17 cellular contexts compared by ENCODE assay signal in the genomic region with DNA sequence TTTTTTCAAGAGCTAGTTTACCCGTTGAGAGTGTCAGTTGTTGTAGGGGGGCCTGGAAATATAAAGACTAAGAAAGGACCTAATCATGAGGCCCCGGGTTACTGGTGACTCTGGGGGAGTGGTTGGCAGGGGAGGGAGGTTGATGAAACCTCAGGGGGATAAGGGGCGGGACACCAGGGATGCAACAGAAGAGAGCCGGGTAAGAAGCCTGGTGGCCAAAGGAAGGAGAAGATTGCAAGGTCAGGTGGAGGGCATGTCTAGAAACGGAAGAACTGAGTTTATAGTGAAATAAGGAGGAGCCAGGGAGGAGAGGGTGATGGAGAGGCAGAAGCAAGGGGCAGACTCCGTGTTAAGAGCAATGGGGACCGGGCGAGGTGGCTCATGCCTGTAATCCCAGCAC. TPM values are rescaled to one million over a fixed set of nuclear protein-coding genes. Genes with fewer than 3 reads are reported as not detected.
A peak's percentile ranks its signal among the peaks of the same experiment; 100 is the strongest.
DNase-seq lines count a peak whose midpoint lies in the region; ATAC-seq and TF ChIP-seq lines count a peak whose summit lies in the region.
"Had no signal": no experiment of that assay in that cellular context is flagged by ENCODE, and none has a peak within 500 bp of the region (broad histone marks: within the 10 kb centered on the region; RNA-seq: fewer than 3 reads in every experiment).

No MANE protein-coding gene starts in this region.

- intact Hi-C loops in activated CD4-positive, alpha-beta T cell treated with anti-CD3 and anti-CD28 coated beads, Interleukin-2, amount 10 ng/mL, durations not matched to agents 24 days and 14 days (cut with micrococcal nuclease): loop anchor here (5.0 kb wide), 1 partner anchor 59 kb away; no protein-coding TSS in a partner anchor
- intact Hi-C loops in natural killer cell (cut with micrococcal nuclease): loop anchor here (5.0 kb wide), 1 partner anchor 44 kb away; no protein-coding TSS in a partner anchor

- peak overlapping the region; percentile 15 for H3K27ac Mint-ChIP-seq in activated CD4-positive, alpha-beta T cell treated with anti-CD3 and anti-CD28 coated beads, Interleukin-2, amount 10 ng/mL, durations not matched to agents 24 days and 14 days
- H3K27ac Mint-ChIP-seq in IgD-negative memory B cell (peak overlapping the region in 2 of 3 donors; percentile 49 to 86), natural killer cell (peak overlapping the region; percentile 83 to 95)
- H3K27ac Mint-ChIP-seq in activated CD8-positive, alpha-beta T cell treated with anti-CD3 and anti-CD28 coated beads, Interleukin-2, amount 10 ng/mL, durations not matched to agents 7 days and 5 days: peak overlapping the region; percentile 82
- H3K27ac Mint-ChIP-seq: neural progenitor cell had no signal

- no peaks in the 10 kb centered on the region for H3K27me3 Mint-ChIP-seq in activated CD4-positive, alpha-beta T cell treated with anti-CD3 and anti-CD28 coated beads, Interleukin-2, amount 10 ng/mL, durations not matched to agents 24 days and 14 days
- no peaks in the 10 kb centered on the region for H3K27me3 Mint-ChIP-seq in IgD-negative memory B cell
- H3K27me3 Mint-ChIP-seq in activated CD8-positive, alpha-beta T cell treated with anti-CD3 and anti-CD28 coated beads, Interleukin-2, amount 10 ng/mL, durations not matched to agents 7 days and 5 days (ENCODE audit: low read depth): no peaks in the 10 kb centered on the region
- no peaks in the 10 kb centered on the region for H3K27me3 Mint-ChIP-seq in natural killer cell (ENCODE audit: low read depth in 2 of 2)

- peak overlapping the region; percentile 36 for H3K4me3 Mint-ChIP-seq in activated CD4-positive, alpha-beta T cell treated with anti-CD3 and anti-CD28 coated beads, Interleukin-2, amount 10 ng/mL, durations not matched to agents 24 days and 14 days
- H3K4me3 Mint-ChIP-seq in IgD-negative memory B cell: no peak overlapping the region
- no peak overlapping the region for H3K4me3 Mint-ChIP-seq in activated CD8-positive, alpha-beta T cell treated with anti-CD3 and anti-CD28 coated beads, Interleukin-2, amount 10 ng/mL, durations not matched to agents 7 days and 5 days
- H3K4me3 Mint-ChIP-seq in natural killer cell: peak overlapping the region; percentile 51
- H3K4me3 Mint-ChIP-seq: neural progenitor cell had no signal

- ATAC-seq in activated CD8-positive, alpha-beta T cell treated with anti-CD3 and anti-CD28 coated beads, Interleukin-2, amount 10 ng/mL, durations not matched to agents 7 days and 5 days: no peak
- ATAC-seq in natural killer cell (peak in 1 of 3 donors; percentile 23), HG02759 (IDR thresholded peaks at IDR 0.05; ENCODE audit: unreplicated experiment) (no peak)
- ATAC-seq: gastroesophageal sphincter had no signal

- no peak for TF ChIP-seq CTCF in natural killer cell (IDR thresholded peaks at IDR 0.05)

- CTCF ChIA-PET in activated CD8-positive, alpha-beta T cell treated with anti-CD3 and anti-CD28 coated beads, Interleukin-2, amount 10 ng/mL, durations not matched to agents 7 days and 5 days (lab: Charles Lee): no interaction called here

- peaks cover 1% of the 10 kb centered on the region for H3K36me3 Mint-ChIP-seq in activated CD4-positive, alpha-beta T cell treated with anti-CD3 and anti-CD28 coated beads, Interleukin-2, amount 10 ng/mL, durations not matched to agents 24 days and 14 days (ENCODE audit: low read depth)
- H3K36me3 Mint-ChIP-seq in IgD-negative memory B cell (no peaks in the 10 kb centered on the region), natural killer cell (no peaks in the 10 kb centered on the region)
- H3K36me3 Mint-ChIP-seq in activated CD8-positive, alpha-beta T cell treated with anti-CD3 and anti-CD28 coated beads, Interleukin-2, amount 10 ng/mL, durations not matched to agents 7 days and 5 days (ENCODE audit: low read depth): no peaks in the 10 kb centered on the region
- H3K36me3 Mint-ChIP-seq: neural progenitor cell had no signal

- no peaks in the 10 kb centered on the region for H3K9me3 Mint-ChIP-seq in activated CD4-positive, alpha-beta T cell treated with anti-CD3 and anti-CD28 coated beads, Interleukin-2, amount 10 ng/mL, durations not matched to agents 24 days and 14 days
- H3K9me3 Mint-ChIP-seq in IgD-negative memory B cell (no peaks in the 10 kb centered on the region), natural killer cell (no peaks in the 10 kb centered on the region)
- H3K9me3 Mint-ChIP-seq in activated CD8-positive, alpha-beta T cell treated with anti-CD3 and anti-CD28 coated beads, Interleukin-2, amount 10 ng/mL, durations not matched to agents 7 days and 5 days (ENCODE audit: insufficient read depth): no peaks in the 10 kb centered on the region
- H3K9me3 Mint-ChIP-seq: neural progenitor cell had no signal

- no peak for DNase-seq in activated CD4-positive, alpha-beta T cell treated with anti-CD3 and anti-CD28 coated beads, Interleukin-2, amount 10 ng/mL, durations not matched to agents 24 days and 14 days
- no peak for DNase-seq in activated CD4-positive, alpha-beta T cell treated with anti-CD3 and anti-CD28 coated beads, Interleukin-2, amount 50 U/mL, for 48 hours
- peak; percentile 51 for DNase-seq in activated CD8-positive, alpha-beta T cell treated with anti-CD3 and anti-CD28 coated beads, Interleukin-2, amount 10 ng/mL, durations not matched to agents 7 days and 5 days
- no peak for DNase-seq in natural killer cell
- no peak for DNase-seq in stimulated activated CD4-positive, alpha-beta T cell treated with anti-CD3 and anti-CD28 coated beads, Interleukin-4, amount 100 ng/mL, for 1 hour
- DNase-seq in effector CD4-positive, alpha-beta T cell: no peak
- DNase-seq: anterior cingulate cortex; Calu3; NCI-H1417 treated with DMSO at 0.1 percent for 48 hours; NCI-H2227 treated with DMSO at 0.1 percent for 48 hours; Right ventricle myocardium superior; stimulated activated CD4-positive, alpha-beta T cell treated with anti-CD3 and anti-CD28 coated beads, Interleukin-1b, Interleukin-23, amount 100 ng/mL, for 48 hours; tibial artery had no signal

- peaks cover 25% of the 10 kb centered on the region for H3K4me1 Mint-ChIP-seq in activated CD4-positive, alpha-beta T cell treated with anti-CD3 and anti-CD28 coated beads, Interleukin-2, amount 10 ng/mL, durations not matched to agents 24 days and 14 days
- peaks cover 16 to 21% (median 18%) of the 10 kb centered on the region in 3 donors for H3K4me1 Mint-ChIP-seq in IgD-negative memory B cell
- peaks cover 34% of the 10 kb centered on the region for H3K4me1 Mint-ChIP-seq in activated CD8-positive, alpha-beta T cell treated with anti-CD3 and anti-CD28 coated beads, Interleukin-2, amount 10 ng/mL, durations not matched to agents 7 days and 5 days (ENCODE audit: low read depth)
- peaks cover 38 to 39% of the 10 kb centered on the region in 2 donors for H3K4me1 Mint-ChIP-seq in natural killer cell

- POLR2A ChIA-PET in activated CD8-positive, alpha-beta T cell treated with anti-CD3 and anti-CD28 coated beads, Interleukin-2, amount 10 ng/mL, durations not matched to agents 7 days and 5 days (lab: Charles Lee): no interaction called here

RNA-seq across cellular contexts. Expression of a gene that starts 12.5 kb away (rescaled TPM):
- total RNA-seq in activated CD4-positive, alpha-beta T cell treated with anti-CD3 and anti-CD28 coated beads, Interleukin-2, amount 10 ng/mL, durations not matched to agents 24 days and 14 days: not detected in 2 replicates
- polyA plus RNA-seq in IgD-negative memory B cell: not detected
- not detected for total RNA-seq in activated CD8-positive, alpha-beta T cell treated with anti-CD3 and anti-CD28 coated beads, Interleukin-2, amount 10 ng/mL, durations not matched to agents 7 days and 5 days
- under 1 TPM in 2 of 3 donors, not detected in 1; 0.54 to 0.68 TPM for total RNA-seq in natural killer cell
- total RNA-seq: Right ventricle myocardium superior had no signal

Comparison
In these comparisons a context has a peak if more than half of its experiments do, and no peak if none do; other contexts are left out.
1. H3K27ac Mint-ChIP-seq: peak in every context shown above with its lines; median percentile 89 in natural killer cell; 82 in activated CD8-positive, alpha-beta T cell treated with anti-CD3 and anti-CD28 coated beads, Interleukin-2, amount 10 ng/mL, durations not matched to agents 7 days and 5 days; 68 in IgD-negative memory B cell; 15 in activated CD4-positive, alpha-beta T cell treated with anti-CD3 and anti-CD28 coated beads, Interleukin-2, amount 10 ng/mL, durations not matched to agents 24 days and 14 days.
2. H3K4me3 Mint-ChIP-seq: peak in activated CD4-positive, alpha-beta T cell treated with anti-CD3 and anti-CD28 coated beads, Interleukin-2, amount 10 ng/mL, durations not matched to agents 24 days and 14 days (single experiment) and natural killer cell (single experiment); none in IgD-negative memory B cell (0 of 4) and activated CD8-positive, alpha-beta T cell treated with anti-CD3 and anti-CD28 coated beads, Interleukin-2, amount 10 ng/mL, durations not matched to agents 7 days and 5 days (single experiment).